Comparison of ENCODE assay signal across 16 cellular contexts in genomic region chr2:193332938-193333337, GRCh38.
"Had no signal": no experiment of that assay in that cellular context is flagged by ENCODE, and none has a peak within 500 bp of the region (broad histone marks: within the 10 kb centered on the region; RNA-seq: fewer than 3 reads in every experiment).

No MANE protein-coding gene starts in this region.

- H3K27ac ChIP-seq: gastroesophageal sphincter, heart right ventricle, lower lobe of right lung, tibial nerve, uterus had no signal

- H3K4me1 ChIP-seq: gastroesophageal sphincter, heart right ventricle, lower lobe of right lung, tibial nerve, uterus had no signal

- H3K9me3 ChIP-seq: gastroesophageal sphincter, heart right ventricle, lower lobe of right lung, tibial nerve, uterus had no signal

- H3K27me3 ChIP-seq: gastroesophageal sphincter, heart right ventricle, tibial nerve, uterus had no signal

- DNase-seq: activated CD4-positive, alpha-beta T cell treated with anti-CD3 and anti-CD28 coated beads, Interleukin-2, amount 10 ng/mL, durations not matched to agents 7 days and 5 days; activated naive CD4-positive, alpha-beta T cell; activated naive CD8-positive, alpha-beta T cell treated with anti-CD3 and anti-CD28 coated beads, Interleukin-2, amount 10 ng/mL, durations not matched to agents 7 days and 5 days; anterior cingulate cortex; cerebellar nuclear complex; effector CD8-positive, alpha-beta T cell; heart right ventricle; left colon; lower lobe of right lung; nephron progenitor cell; stimulated activated CD4-positive, alpha-beta T cell treated with anti-CD3 and anti-CD28 coated beads, Interleukin-2, amount 100 ng/mL, for 48 hours; stimulated activated naive B cell treated with anti-CD40 and anti-IgM and Interleukin-4, amounts not matched to agents 10 μg/mL and 1 μg/mL and 100 μg/mL, for 72 hours; T-helper 2 cell; uterus had no signal

- H3K36me3 ChIP-seq: gastroesophageal sphincter, heart right ventricle, lower lobe of right lung, tibial nerve, uterus had no signal

- H3K4me3 ChIP-seq: gastroesophageal sphincter, heart right ventricle, lower lobe of right lung, tibial nerve, uterus had no signal
